1 cellular context compared by ENCODE assay signal in the genomic region with DNA sequence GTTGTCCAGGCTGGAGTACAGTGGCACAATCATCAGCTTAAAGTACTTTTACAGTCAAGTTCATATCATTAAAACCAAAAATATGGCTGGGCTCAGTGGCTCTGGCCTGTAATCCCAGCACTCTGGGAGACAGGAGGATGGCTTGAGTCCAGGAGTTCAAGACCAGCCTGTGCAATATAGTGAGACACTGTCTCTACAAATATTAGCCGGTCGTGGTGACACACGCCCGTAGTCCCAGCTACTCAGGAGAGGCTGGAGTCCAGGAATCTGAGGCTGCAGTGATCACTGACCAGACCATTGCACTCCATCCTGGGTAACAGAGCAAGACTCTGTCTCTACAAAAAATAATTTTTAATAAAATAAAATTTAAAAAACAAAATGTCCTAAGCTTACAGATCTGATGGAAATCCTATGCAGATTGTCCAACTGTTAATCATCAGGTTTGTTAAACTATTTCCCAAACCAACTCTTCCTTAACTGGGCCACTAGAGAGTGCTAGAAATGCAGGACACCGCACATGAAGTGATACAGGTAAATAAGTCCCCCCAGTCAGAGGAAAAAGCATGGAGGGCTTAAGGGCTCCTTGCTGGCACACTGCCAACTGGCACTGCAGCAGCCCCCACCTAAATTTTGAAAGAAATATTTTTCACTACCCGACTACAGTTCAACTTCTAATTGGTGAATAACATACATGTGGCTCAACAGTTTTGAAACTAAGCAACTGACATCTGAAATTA.
A peak's percentile ranks its signal among the peaks of the same experiment; 100 is the strongest.
TF ChIP-seq lines count a peak whose summit lies in the region.

No MANE protein-coding gene starts in this region.

TF ChIP-seq in GM12878, 131 proteins besides CTCF, POLR2A, EP300 and RAD21 (continued from another document):
- TF ChIP-seq NFYA (IDR thresholded peaks at IDR 0.05; ENCODE audit: borderline replicate concordance, low read depth, low read length), result no peak
- TF ChIP-seq, protein P1, sequence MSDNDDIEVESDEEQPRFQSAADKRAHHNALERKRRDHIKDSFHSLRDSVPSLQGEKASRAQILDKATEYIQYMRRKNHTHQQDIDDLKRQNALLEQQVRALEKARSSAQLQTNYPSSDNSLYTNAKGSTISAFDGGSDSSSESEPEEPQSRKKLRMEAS (IDR thresholded peaks at IDR 0.05; ENCODE audit: low read depth, low read length), result no peak
- no peak for TF ChIP-seq NFIC (IDR thresholded peaks at IDR 0.05; ENCODE audit: low read depth, low read length)
- TF ChIP-seq SMC3 (IDR thresholded peaks at IDR 0.05; ENCODE audit: borderline replicate concordance, low read length), result peak; percentile 53; the same call in 1 of the 2 replicates
- no peak for TF ChIP-seq POU2F2 (IDR thresholded peaks at IDR 0.05; ENCODE audit: borderline replicate concordance, low read depth, low read length)
- TF ChIP-seq YY1 (IDR thresholded peaks at IDR 0.05; ENCODE audit: low read depth, low read length), result peak; percentile 64; the same call in 1 of the 2 replicates
- TF ChIP-seq, protein P2, sequence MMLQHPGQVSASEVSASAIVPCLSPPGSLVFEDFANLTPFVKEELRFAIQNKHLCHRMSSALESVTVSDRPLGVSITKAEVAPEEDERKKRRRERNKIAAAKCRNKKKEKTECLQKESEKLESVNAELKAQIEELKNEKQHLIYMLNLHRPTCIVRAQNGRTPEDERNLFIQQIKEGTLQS (IDR thresholded peaks at IDR 0.05; ENCODE audit: borderline replicate concordance, extremely low read depth, low read depth, low read length), result no peak
- no peak for TF ChIP-seq GATAD2B (conservative IDR thresholded peaks at IDR 0.05; ENCODE audit: low read depth)
- no peak for TF ChIP-seq SIX5 (IDR thresholded peaks at IDR 0.05; ENCODE audit: low read depth, low read length, severe bottlenecking)
- TF ChIP-seq JUNB (IDR thresholded peaks at IDR 0.05), result no peak
- TF ChIP-seq BACH1 (IDR thresholded peaks at IDR 0.05; ENCODE audit: borderline replicate concordance), result peak; percentile 11; the same call in 1 of the 2 replicates
- TF ChIP-seq SMAD1 (IDR thresholded peaks at IDR 0.05; ENCODE audit: low read depth, partially characterized antibody), result peak; percentile 98
- no peak for TF ChIP-seq LARP7 (IDR thresholded peaks at IDR 0.05)
- no peak for TF ChIP-seq HDAC2 (IDR thresholded peaks at IDR 0.05)
- no peak for TF ChIP-seq SP1 (IDR thresholded peaks at IDR 0.05; ENCODE audit: low read depth, low read length)
